ENCODE assay signal across 1 cellular context in genomic region chr14:94558842-94559241, GRCh38.
TF ChIP-seq lines count a peak whose summit lies in the region.

No MANE protein-coding gene starts in this region.

TF ChIP-seq in H1, 55 proteins besides CTCF, POLR2A, EP300 and RAD21:
- TF ChIP-seq EZH2 (IDR thresholded peaks at IDR 0.05; ENCODE audit: low read depth, low read length, severe bottlenecking) (no peak), SP2 (IDR thresholded peaks at IDR 0.05; ENCODE audit: low read length) (no peak), POLR2AphosphoS5 (IDR thresholded peaks at IDR 0.05; ENCODE audit: low read depth, low read length) (no peak)
